28 cellular contexts compared by ENCODE assay signal in genomic region chr13:94859812-94860210, GRCh38.
DNase-seq lines count a peak whose midpoint lies in the region; ATAC-seq and TF ChIP-seq lines count a peak whose summit lies in the region.
"Had no signal": no experiment of that assay in that cellular context is flagged by ENCODE, and none has a peak within 500 bp of the region (broad histone marks: within the 10 kb centered on the region; RNA-seq: fewer than 3 reads in every experiment).

No MANE protein-coding gene starts in this region.

- H3K4me3 Mint-ChIP-seq in CD4-positive, alpha-beta T cell = peak overlapping the region; percentile 76
- H3K4me3 Mint-ChIP-seq in endothelial cell (ENCODE audit: unreplicated experiment) (no peak overlapping the region), natural killer cell (peak overlapping the region; percentile 53)
- H3K4me3 Mint-ChIP-seq: activated naive CD8-positive, alpha-beta T cell treated with anti-CD3 and anti-CD28 coated beads for 36 hours; neural crest cell had no signal

- no peaks in the 10 kb centered on the region for H3K9me2 ChIP-seq in PC-3 (replicated peaks; ENCODE audit: low read length)

- peak overlapping the region; percentile 94 for H3K4me2 ChIP-seq in PC-3 (ENCODE audit: low read length)

- CTCF ChIA-PET in CD4-positive, alpha-beta T cell (lab: Charles Lee) = no interaction called here
- CTCF ChIA-PET in PC-3 (lab: Charles Lee) = no interaction called here

- no peaks in the 10 kb centered on the region for H3K36me3 Mint-ChIP-seq in CD4-positive, alpha-beta T cell (ENCODE audit: low read depth)
- H3K36me3 Mint-ChIP-seq in endothelial cell (ENCODE audit: low read depth, unreplicated experiment) (no peaks in the 10 kb centered on the region), natural killer cell (no peaks in the 10 kb centered on the region)
- H3K36me3 Mint-ChIP-seq: activated naive CD8-positive, alpha-beta T cell treated with anti-CD3 and anti-CD28 coated beads for 36 hours had no signal

- intact Hi-C loops in CD4-positive, alpha-beta T cell (cut with DNase I, micrococcal nuclease) = no loop called here
- intact Hi-C loops in PC-3 (cut with micrococcal nuclease) (loop anchor here (10.0 kb wide), 1 partner anchor 295 kb away; no protein-coding TSS in a partner anchor), natural killer cell (cut with micrococcal nuclease) (no loop called here), left cardiac atrium (cut with DNase I) (no loop called here)

- H3K79me2 ChIP-seq in PC-3 (ENCODE audit: low read length) = no peaks in the 10 kb centered on the region

- no peaks in the 10 kb centered on the region for H3K36me3 ChIP-seq in PC-3 (ENCODE audit: low read depth, low read length)
- H3K36me3 ChIP-seq: esophagus muscularis mucosa, heart right ventricle, right lobe of liver, stomach, uterus had no signal

- POLR2A ChIA-PET in CD4-positive, alpha-beta T cell (lab: Charles Lee) = no interaction called here
- POLR2A ChIA-PET in PC-3 (lab: Charles Lee; ENCODE audit: unreplicated experiment) = no interaction called here

- H3K27me3 ChIP-seq in CD4-positive, alpha-beta T cell (ENCODE audit: control insufficient read depth, insufficient read depth, low read length) = no peaks in the 10 kb centered on the region
- no peaks in the 10 kb centered on the region for H3K27me3 ChIP-seq in PC-3 (ENCODE audit: low read length)
- H3K27me3 ChIP-seq: right lobe of liver, uterus had no signal

- TF ChIP-seq CTCF in CD4-positive, alpha-beta T cell (IDR thresholded peaks at IDR 0.05) = no peak
- TF ChIP-seq CTCF in PC-3 (conservative IDR thresholded peaks at IDR 0.05; ENCODE audit: low read depth, low read length) (no peak), endothelial cell (IDR thresholded peaks at IDR 0.05; ENCODE audit: unreplicated experiment) (no peak), natural killer cell (IDR thresholded peaks at IDR 0.05) (no peak)

- H2AFZ ChIP-seq in PC-3 (ENCODE audit: low read length) = peak overlapping the region; percentile 89; the same call in 1 of the 2 replicates

- no peaks in the 10 kb centered on the region for H3K9me3 ChIP-seq in CD4-positive, alpha-beta T cell (ENCODE audit: control insufficient read depth, low read length)
- H3K9me3 ChIP-seq in PC-3 (ENCODE audit: low read length) = no peaks in the 10 kb centered on the region
- H3K9me3 ChIP-seq: esophagus muscularis mucosa, heart right ventricle, right lobe of liver, stomach, uterus had no signal

- DNase-seq in CD4-positive, alpha-beta T cell = no peak
- DNase-seq in PC-3 (peak; percentile 46), endothelial cell (ENCODE audit: low spot score) (no peak), natural killer cell (no peak), putamen (ENCODE audit: low spot score) (no peak), H4 (ENCODE audit: low spot score) (no peak), left cardiac atrium (no peak), NCI-H2107 treated with DMSO at 0.1 percent for 48 hours (lab: John Stamatoyannopoulos, UW; ENCODE audit: unreplicated experiment) (no peak)
- DNase-seq: activated CD4-positive, alpha-beta T cell treated with anti-CD3 and anti-CD28 coated beads for 1 hour; activated effector memory CD4-positive, alpha-beta T cell treated with Interleukin-2 at 50 U/mL for 16 hours; activated naive CD8-positive, alpha-beta T cell treated with anti-CD3 and anti-CD28 coated beads for 36 hours; central memory CD4-positive, alpha-beta T cell; cortex of kidney; EL; H7; KG1; MM.1S; NCI-H1105 treated with DMSO at 0.1 percent for 48 hours; NCI-H2227 treated with DMSO at 0.1 percent for 48 hours; stimulated activated CD4-positive, alpha-beta T cell treated with anti-CD3 and anti-CD28 coated beads, Interleukin-12 subunit alpha, Interleukin-12 subunit beta, amount 100 ng/mL, for 4 hours; stimulated activated CD4-positive, alpha-beta T cell treated with anti-CD3 and anti-CD28 coated beads, Interleukin-2, amount 100 ng/mL, for 48 hours had no signal

- H3K9me3 Mint-ChIP-seq in CD4-positive, alpha-beta T cell = no peaks in the 10 kb centered on the region
- H3K9me3 Mint-ChIP-seq in endothelial cell (ENCODE audit: unreplicated experiment) (no peaks in the 10 kb centered on the region), natural killer cell (no peaks in the 10 kb centered on the region)
- H3K9me3 Mint-ChIP-seq: activated naive CD8-positive, alpha-beta T cell treated with anti-CD3 and anti-CD28 coated beads for 36 hours; neural crest cell had no signal

- no peak overlapping the region for H3K27ac ChIP-seq in CD4-positive, alpha-beta T cell (ENCODE audit: low read depth, low read length)
- H3K27ac ChIP-seq in PC-3 (ENCODE audit: low read length) = peak overlapping the region; percentile 68
- H3K27ac ChIP-seq: right lobe of liver had no signal

- peaks cover 23% of the 10 kb centered on the region for H3K4me1 Mint-ChIP-seq in CD4-positive, alpha-beta T cell (ENCODE audit: low read depth)
- peaks cover 38% of the 10 kb centered on the region for H3K4me1 Mint-ChIP-seq in endothelial cell (ENCODE audit: unreplicated experiment)
- peaks cover 18 to 25% of the 10 kb centered on the region in 2 donors for H3K4me1 Mint-ChIP-seq in natural killer cell

- no peaks in the 10 kb centered on the region for H4K20me1 ChIP-seq in PC-3 (ENCODE audit: low read length)

- H3K9ac ChIP-seq in PC-3 (ENCODE audit: low read length) = peak overlapping the region; percentile 52

- ATAC-seq in CD4-positive, alpha-beta T cell (ENCODE audit: poor library complexity) = no peak
- ATAC-seq in PC-3 = peak; percentile 39
- no peak for ATAC-seq in natural killer cell
- ATAC-seq in left cardiac atrium = no peak

- no peaks in the 10 kb centered on the region for H3K27me3 Mint-ChIP-seq in CD4-positive, alpha-beta T cell
- H3K27me3 Mint-ChIP-seq in endothelial cell (ENCODE audit: unreplicated experiment) (peaks cover 3% of the 10 kb centered on the region), natural killer cell (ENCODE audit: low read depth in 2 of 2) (no peaks in the 10 kb centered on the region)

- peaks cover 26% of the 10 kb centered on the region for H3K4me1 ChIP-seq in PC-3 (ENCODE audit: insufficient read depth, low read length)
- H3K4me1 ChIP-seq: right lobe of liver, uterus had no signal

- H3K27ac Mint-ChIP-seq in CD4-positive, alpha-beta T cell = no peak overlapping the region
- peak overlapping the region; percentile 94 for H3K27ac Mint-ChIP-seq in endothelial cell (ENCODE audit: unreplicated experiment)
- H3K27ac Mint-ChIP-seq in natural killer cell = no peak overlapping the region
- H3K27ac Mint-ChIP-seq: activated naive CD8-positive, alpha-beta T cell treated with anti-CD3 and anti-CD28 coated beads for 36 hours had no signal

- H3K4me3 ChIP-seq in PC-3 (ENCODE audit: low read length) = peak overlapping the region; percentile 66
- H3K4me3 ChIP-seq: lung, right lobe of liver had no signal

- BruUV-seq in PC-3 (replicated peaks; lab: Mats Ljungman, UMichigan) = no TSS peak

- H3F3A ChIP-seq in PC-3 (ENCODE audit: low read length, unreplicated experiment) = no peaks in the 10 kb centered on the region
